In the genomic region with DNA sequence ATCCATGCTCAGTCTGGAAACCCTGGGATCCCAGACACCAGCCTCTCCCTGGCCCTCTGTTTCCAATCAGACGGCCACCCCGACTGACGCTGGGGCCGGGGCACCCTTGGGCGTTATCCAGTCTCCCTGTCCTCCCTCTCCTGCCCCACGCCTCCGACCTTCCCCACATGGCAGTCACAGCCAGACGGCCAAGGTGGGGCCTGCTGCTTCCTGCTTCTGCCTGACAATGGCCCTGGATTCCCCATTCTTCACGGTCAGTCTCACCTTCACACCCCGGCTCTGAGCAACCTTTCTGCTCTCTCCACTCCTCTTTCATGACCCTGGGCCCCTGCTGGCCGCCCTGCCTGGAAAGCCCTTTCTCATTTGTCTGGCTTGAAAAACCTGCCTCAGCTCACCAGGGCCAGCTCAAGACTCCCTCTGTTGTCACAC, we compare ENCODE assay signal across 1 cellular context.
TF ChIP-seq lines count a peak whose summit lies in the region.

No MANE protein-coding gene starts in this region.

TF ChIP-seq in WTC11, 78 proteins besides CTCF, POLR2A, EP300 and RAD21 (continued from another document):
- TF ChIP-seq, protein P1, sequence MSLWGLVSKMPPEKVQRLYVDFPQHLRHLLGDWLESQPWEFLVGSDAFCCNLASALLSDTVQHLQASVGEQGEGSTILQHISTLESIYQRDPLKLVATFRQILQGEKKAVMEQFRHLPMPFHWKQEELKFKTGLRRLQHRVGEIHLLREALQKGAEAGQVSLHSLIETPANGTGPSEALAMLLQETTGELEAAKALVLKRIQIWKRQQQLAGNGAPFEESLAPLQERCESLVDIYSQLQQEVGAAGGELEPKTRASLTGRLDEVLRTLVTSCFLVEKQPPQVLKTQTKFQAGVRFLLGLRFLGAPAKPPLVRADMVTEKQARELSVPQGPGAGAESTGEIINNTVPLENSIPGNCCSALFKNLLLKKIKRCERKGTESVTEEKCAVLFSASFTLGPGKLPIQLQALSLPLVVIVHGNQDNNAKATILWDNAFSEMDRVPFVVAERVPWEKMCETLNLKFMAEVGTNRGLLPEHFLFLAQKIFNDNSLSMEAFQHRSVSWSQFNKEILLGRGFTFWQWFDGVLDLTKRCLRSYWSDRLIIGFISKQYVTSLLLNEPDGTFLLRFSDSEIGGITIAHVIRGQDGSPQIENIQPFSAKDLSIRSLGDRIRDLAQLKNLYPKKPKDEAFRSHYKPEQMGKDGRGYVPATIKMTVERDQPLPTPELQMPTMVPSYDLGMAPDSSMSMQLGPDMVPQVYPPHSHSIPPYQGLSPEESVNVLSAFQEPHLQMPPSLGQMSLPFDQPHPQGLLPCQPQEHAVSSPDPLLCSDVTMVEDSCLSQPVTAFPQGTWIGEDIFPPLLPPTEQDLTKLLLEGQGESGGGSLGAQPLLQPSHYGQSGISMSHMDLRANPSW (CRISPR knock-in tag; conservative IDR thresholded peaks at IDR 0.05; ENCODE audit: low read depth), result no peak
- TF ChIP-seq, protein P2, sequence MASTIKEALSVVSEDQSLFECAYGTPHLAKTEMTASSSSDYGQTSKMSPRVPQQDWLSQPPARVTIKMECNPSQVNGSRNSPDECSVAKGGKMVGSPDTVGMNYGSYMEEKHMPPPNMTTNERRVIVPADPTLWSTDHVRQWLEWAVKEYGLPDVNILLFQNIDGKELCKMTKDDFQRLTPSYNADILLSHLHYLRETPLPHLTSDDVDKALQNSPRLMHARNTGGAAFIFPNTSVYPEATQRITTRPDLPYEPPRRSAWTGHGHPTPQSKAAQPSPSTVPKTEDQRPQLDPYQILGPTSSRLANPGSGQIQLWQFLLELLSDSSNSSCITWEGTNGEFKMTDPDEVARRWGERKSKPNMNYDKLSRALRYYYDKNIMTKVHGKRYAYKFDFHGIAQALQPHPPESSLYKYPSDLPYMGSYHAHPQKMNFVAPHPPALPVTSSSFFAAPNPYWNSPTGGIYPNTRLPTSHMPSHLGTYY (CRISPR knock-in tag; IDR thresholded peaks at IDR 0.05), result no peak
